ENCODE assay signal across 41 cellular contexts in genomic region chr6:6534399-6534798, GRCh38. TPM values are rescaled to one million over a fixed set of nuclear protein-coding genes. Genes with fewer than 3 reads are reported as not detected.
"Had no signal": no experiment of that assay in that cellular context is flagged by ENCODE, and none has a peak within 500 bp of the region (broad histone marks: within the 10 kb centered on the region; RNA-seq: fewer than 3 reads in every experiment).

No MANE protein-coding gene starts in this region.

- H3K4me3 Mint-ChIP-seq: activated naive CD4-positive, alpha-beta T cell treated with anti-CD3 and anti-CD28 coated beads for 36 hours; activated naive CD4-positive, alpha-beta T cell treated with anti-CD3 and anti-CD28 coated beads, Interleukin-2, amount 10 ng/mL, durations not matched to agents 7 days and 5 days; activated naive CD4-positive, alpha-beta T cell treated with anti-CD3 and anti-CD28 coated beads, Interleukin-2, amount 50 U/mL, for 24 hours; activated naive CD8-positive, alpha-beta T cell; activated naive CD8-positive, alpha-beta T cell treated with anti-CD3 and anti-CD28 coated beads for 36 hours; activated naive CD8-positive, alpha-beta T cell treated with anti-CD3 and anti-CD28 coated beads, Interleukin-2, amount 10 ng/mL, durations not matched to agents 7 days and 5 days; activated naive CD8-positive, alpha-beta T cell treated with anti-CD3 and anti-CD28 coated beads, Interleukin-2, amount 50 U/mL, for 24 hours; activated T-cell treated with anti-CD3 and anti-CD28 coated beads, Interleukin-2, amount 50 U/mL, for 24 hours; activated T-cell treated with anti-CD3 and anti-CD28 coated beads, Interleukin-2, amount 50 U/mL, for 4 hours; activated T-cell treated with anti-CD3 and anti-CD28 coated beads, Interleukin-2, amount 50 U/mL, for 72 hours; activated T-helper 1 cell treated with anti-CD3 and anti-CD28 coated beads, Interleukin-12 subunit alpha, Interleukin-12 subunit beta, Interleukin-2, Interleukin-4 antibody, amounts not matched to agents 30 ng/mL and 10 ng/mL and 1 ng/mL, durations not matched to agents 14 hours and 24 hours and 36 hours; activated T-helper 17 cell treated with anti-CD3 and anti-CD28 coated beads, Interleukin-2, amount 50 U/mL, for 72 hours; brain; central memory CD8-positive, alpha-beta T cell had no signal

- H3K4me3 ChIP-seq: adrenal gland, ascending aorta, body of pancreas, breast epithelium, cardiac muscle cell had no signal

- ATAC-seq: activated naive CD4-positive, alpha-beta T cell treated with anti-CD3 and anti-CD28 coated beads, Interleukin-2, amount 50 U/mL, for 72 hours; activated naive CD8-positive, alpha-beta T cell treated with anti-CD3 and anti-CD28 coated beads, Interleukin-2, amount 50 U/mL, for 24 hours; activated T-cell treated with anti-CD3 and anti-CD28 coated beads, Interleukin-2, amount 50 U/mL, for 4 hours; activated T-cell treated with anti-CD3 and anti-CD28 coated beads, Interleukin-2, amount 50 U/mL, for 72 hours; activated T-helper 17 cell treated with anti-CD3 and anti-CD28 coated beads, Interleukin-2, amount 50 U/mL, for 72 hours; body of pancreas had no signal

- H3K4me1 ChIP-seq: adrenal gland, ascending aorta, body of pancreas, breast epithelium had no signal

- H3K9me3 Mint-ChIP-seq: activated naive CD4-positive, alpha-beta T cell treated with anti-CD3 and anti-CD28 coated beads for 36 hours; activated naive CD4-positive, alpha-beta T cell treated with anti-CD3 and anti-CD28 coated beads, Interleukin-2, amount 10 ng/mL, durations not matched to agents 7 days and 5 days; activated naive CD8-positive, alpha-beta T cell treated with anti-CD3 and anti-CD28 coated beads for 36 hours; activated naive CD8-positive, alpha-beta T cell treated with anti-CD3 and anti-CD28 coated beads, Interleukin-2, amount 10 ng/mL, durations not matched to agents 7 days and 5 days; activated naive CD8-positive, alpha-beta T cell treated with anti-CD3 and anti-CD28 coated beads, Interleukin-2, amount 50 U/mL, for 24 hours; activated T-cell treated with anti-CD3 and anti-CD28 coated beads, Interleukin-2, amount 50 U/mL, for 24 hours; activated T-cell treated with anti-CD3 and anti-CD28 coated beads, Interleukin-2, amount 50 U/mL, for 4 hours; activated T-helper 1 cell treated with anti-CD3 and anti-CD28 coated beads, Interleukin-12 subunit alpha, Interleukin-12 subunit beta, Interleukin-2, Interleukin-4 antibody, amounts not matched to agents 30 ng/mL and 10 ng/mL and 1 ng/mL, durations not matched to agents 14 hours and 24 hours and 36 hours; activated T-helper 17 cell treated with anti-CD3 and anti-CD28 coated beads, Interleukin-2, amount 50 U/mL, for 72 hours; activated T-helper 2 cell treated with anti-CD3 and anti-CD28 coated beads, Interferon-gamma antibody, Interleukin-2, Interleukin-4, amounts not matched to agents 10 μg/mL and 5 μg/mL and 100 μg/mL, durations not matched to agents 14 hours and 24 hours and 36 hours; central memory CD8-positive, alpha-beta T cell had no signal

- H3K36me3 ChIP-seq: adrenal gland, ascending aorta, brain microvascular endothelial cell, breast epithelium, cardiac muscle cell had no signal

- H3K9me3 ChIP-seq: adrenal gland, ascending aorta, body of pancreas had no signal

- H3K27me3 ChIP-seq: adrenal gland, ascending aorta, body of pancreas, brain microvascular endothelial cell, breast epithelium, cardiac muscle cell had no signal

- H3K36me3 Mint-ChIP-seq: activated naive CD4-positive, alpha-beta T cell treated with anti-CD3 and anti-CD28 coated beads, Interleukin-2, amount 50 U/mL, for 24 hours; activated naive CD8-positive, alpha-beta T cell treated with anti-CD3 and anti-CD28 coated beads, Interleukin-2, amount 10 ng/mL, durations not matched to agents 7 days and 5 days; brain had no signal

- H3K27ac Mint-ChIP-seq: activated naive CD4-positive, alpha-beta T cell treated with anti-CD3 and anti-CD28 coated beads for 36 hours; activated naive CD4-positive, alpha-beta T cell treated with anti-CD3 and anti-CD28 coated beads, Interleukin-2, amount 10 ng/mL, durations not matched to agents 7 days and 5 days; activated naive CD4-positive, alpha-beta T cell treated with anti-CD3 and anti-CD28 coated beads, Interleukin-2, amount 50 U/mL, for 24 hours; activated naive CD4-positive, alpha-beta T cell treated with anti-CD3 and anti-CD28 coated beads, Interleukin-2, amount 50 U/mL, for 72 hours; activated naive CD8-positive, alpha-beta T cell; activated naive CD8-positive, alpha-beta T cell treated with anti-CD3 and anti-CD28 coated beads for 36 hours; activated naive CD8-positive, alpha-beta T cell treated with anti-CD3 and anti-CD28 coated beads, Interleukin-2, amount 10 ng/mL, durations not matched to agents 7 days and 5 days; activated naive CD8-positive, alpha-beta T cell treated with anti-CD3 and anti-CD28 coated beads, Interleukin-2, amount 50 U/mL, for 24 hours; activated T-cell treated with anti-CD3 and anti-CD28 coated beads, Interleukin-2, amount 50 U/mL, for 24 hours; activated T-cell treated with anti-CD3 and anti-CD28 coated beads, Interleukin-2, amount 50 U/mL, for 72 hours; activated T-helper 1 cell treated with anti-CD3 and anti-CD28 coated beads, Interleukin-12 subunit alpha, Interleukin-12 subunit beta, Interleukin-2, Interleukin-4 antibody, amounts not matched to agents 30 ng/mL and 10 ng/mL and 1 ng/mL, durations not matched to agents 14 hours and 24 hours and 36 hours; activated T-helper 17 cell treated with anti-CD3 and anti-CD28 coated beads, Interleukin-2, amount 50 U/mL, for 72 hours; activated T-helper 2 cell treated with anti-CD3 and anti-CD28 coated beads, Interferon-gamma antibody, Interleukin-2, Interleukin-4, amounts not matched to agents 10 μg/mL and 5 μg/mL and 100 μg/mL, durations not matched to agents 14 hours and 24 hours and 36 hours; brain had no signal

- DNase-seq: activated effector memory CD4-positive, alpha-beta T cell treated with anti-CD3 and anti-CD28 coated beads, Interleukin-2, amount 50 U/mL, for 16 hours; activated effector memory CD4-positive, alpha-beta T cell treated with Interleukin-2 at 50 U/mL for 16 hours; activated gamma-delta T cell; activated gamma-delta T cell treated with Interleukin-2 at 50 U/mL for 16 hours; activated naive CD4-positive, alpha-beta T cell; activated naive CD4-positive, alpha-beta T cell treated with anti-CD3 and anti-CD28 coated beads for 36 hours; activated naive CD4-positive, alpha-beta T cell treated with anti-CD3 and anti-CD28 coated beads, Interleukin-2, amount 10 ng/mL, durations not matched to agents 7 days and 5 days; activated naive CD4-positive, alpha-beta T cell treated with anti-CD3 and anti-CD28 coated beads, Interleukin-2, amount 50 U/mL, for 16 hours; activated naive CD4-positive, alpha-beta T cell treated with Interleukin-2 at 50 U/mL for 16 hours; activated naive CD8-positive, alpha-beta T cell treated with anti-CD3 and anti-CD28 coated beads for 36 hours; activated naive CD8-positive, alpha-beta T cell treated with anti-CD3 and anti-CD28 coated beads, Interleukin-2, amount 10 ng/mL, durations not matched to agents 7 days and 5 days; activated naive CD8-positive, alpha-beta T cell treated with anti-CD3 and anti-CD28 coated beads, Interleukin-2, amount 50 U/mL, for 24 hours; activated T-cell treated with anti-CD3 and anti-CD28 coated beads, Interleukin-2, amount 50 U/mL, for 1 hour; activated T-cell treated with anti-CD3 and anti-CD28 coated beads, Interleukin-2, amount 50 U/mL, for 24 hours; activated T-cell treated with anti-CD3 and anti-CD28 coated beads, Interleukin-2, amount 50 U/mL, for 4 hours; activated T-cell treated with anti-CD3 and anti-CD28 coated beads, Interleukin-2, amount 50 U/mL, for 48 hours; activated T-cell treated with anti-CD3 and anti-CD28 coated beads, Interleukin-2, amount 50 U/mL, for 72 hours; adrenal gland; amniotic stem cell; amygdala; anterior cingulate cortex; aorta; body of pancreas; brain microvascular endothelial cell; caudate nucleus; central memory CD4-positive, alpha-beta T cell; cerebellar nuclear complex had no signal

- H3K4me1 Mint-ChIP-seq: activated T-helper 17 cell treated with anti-CD3 and anti-CD28 coated beads, Interleukin-2, amount 50 U/mL, for 72 hours; brain; central memory CD8-positive, alpha-beta T cell had no signal

- H3K27ac ChIP-seq: adrenal gland, ascending aorta, body of pancreas, brain microvascular endothelial cell, breast epithelium, cardiac muscle cell had no signal

RNA-seq across cellular contexts. Expression of gene LY86, which starts 54.1 kb away (rescaled TPM):
- total RNA-seq: activated T-helper 17 cell treated with anti-CD3 and anti-CD28 coated beads, Interleukin-2, amount 50 U/mL, for 72 hours; ascending aorta; astrocyte; bronchial epithelial cell; cardiac muscle cell; chondrocyte had no signal
- polyA plus RNA-seq: cardiac muscle cell had no signal
